Comparison of ENCODE assay signal across 1 cellular context in the genomic region with DNA sequence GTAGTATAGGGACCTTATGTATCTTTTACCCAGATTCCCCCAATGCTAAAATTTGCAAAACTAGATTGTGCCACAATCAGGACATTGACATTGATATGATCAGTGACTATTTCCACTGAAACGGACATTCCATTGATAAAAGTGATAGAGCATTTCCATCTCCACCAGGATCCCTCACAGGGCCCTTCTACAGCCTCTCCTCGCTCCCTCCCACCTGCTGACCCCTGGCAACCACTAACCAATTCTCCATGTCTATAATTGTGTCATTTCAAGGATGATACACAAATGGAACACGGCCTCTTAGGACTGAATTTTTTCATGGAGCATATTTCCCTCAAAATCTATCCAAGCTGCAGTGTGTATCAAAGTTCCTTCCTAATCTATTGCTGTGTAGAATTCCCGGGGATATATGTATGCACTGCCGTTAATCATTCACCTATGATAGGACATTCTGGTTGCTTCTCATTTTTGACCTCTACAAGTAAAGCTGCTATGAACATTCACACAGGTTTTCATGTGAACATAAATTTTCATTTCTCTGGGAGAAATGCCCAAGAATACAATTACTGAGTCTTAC.
TF ChIP-seq lines count a peak whose summit lies in the region.

No MANE protein-coding gene starts in this region.

TF ChIP-seq in HepG2, 621 proteins besides CTCF, POLR2A, EP300 and RAD21 (continued from another document and continues in another):
- TF ChIP-seq, protein P1, sequence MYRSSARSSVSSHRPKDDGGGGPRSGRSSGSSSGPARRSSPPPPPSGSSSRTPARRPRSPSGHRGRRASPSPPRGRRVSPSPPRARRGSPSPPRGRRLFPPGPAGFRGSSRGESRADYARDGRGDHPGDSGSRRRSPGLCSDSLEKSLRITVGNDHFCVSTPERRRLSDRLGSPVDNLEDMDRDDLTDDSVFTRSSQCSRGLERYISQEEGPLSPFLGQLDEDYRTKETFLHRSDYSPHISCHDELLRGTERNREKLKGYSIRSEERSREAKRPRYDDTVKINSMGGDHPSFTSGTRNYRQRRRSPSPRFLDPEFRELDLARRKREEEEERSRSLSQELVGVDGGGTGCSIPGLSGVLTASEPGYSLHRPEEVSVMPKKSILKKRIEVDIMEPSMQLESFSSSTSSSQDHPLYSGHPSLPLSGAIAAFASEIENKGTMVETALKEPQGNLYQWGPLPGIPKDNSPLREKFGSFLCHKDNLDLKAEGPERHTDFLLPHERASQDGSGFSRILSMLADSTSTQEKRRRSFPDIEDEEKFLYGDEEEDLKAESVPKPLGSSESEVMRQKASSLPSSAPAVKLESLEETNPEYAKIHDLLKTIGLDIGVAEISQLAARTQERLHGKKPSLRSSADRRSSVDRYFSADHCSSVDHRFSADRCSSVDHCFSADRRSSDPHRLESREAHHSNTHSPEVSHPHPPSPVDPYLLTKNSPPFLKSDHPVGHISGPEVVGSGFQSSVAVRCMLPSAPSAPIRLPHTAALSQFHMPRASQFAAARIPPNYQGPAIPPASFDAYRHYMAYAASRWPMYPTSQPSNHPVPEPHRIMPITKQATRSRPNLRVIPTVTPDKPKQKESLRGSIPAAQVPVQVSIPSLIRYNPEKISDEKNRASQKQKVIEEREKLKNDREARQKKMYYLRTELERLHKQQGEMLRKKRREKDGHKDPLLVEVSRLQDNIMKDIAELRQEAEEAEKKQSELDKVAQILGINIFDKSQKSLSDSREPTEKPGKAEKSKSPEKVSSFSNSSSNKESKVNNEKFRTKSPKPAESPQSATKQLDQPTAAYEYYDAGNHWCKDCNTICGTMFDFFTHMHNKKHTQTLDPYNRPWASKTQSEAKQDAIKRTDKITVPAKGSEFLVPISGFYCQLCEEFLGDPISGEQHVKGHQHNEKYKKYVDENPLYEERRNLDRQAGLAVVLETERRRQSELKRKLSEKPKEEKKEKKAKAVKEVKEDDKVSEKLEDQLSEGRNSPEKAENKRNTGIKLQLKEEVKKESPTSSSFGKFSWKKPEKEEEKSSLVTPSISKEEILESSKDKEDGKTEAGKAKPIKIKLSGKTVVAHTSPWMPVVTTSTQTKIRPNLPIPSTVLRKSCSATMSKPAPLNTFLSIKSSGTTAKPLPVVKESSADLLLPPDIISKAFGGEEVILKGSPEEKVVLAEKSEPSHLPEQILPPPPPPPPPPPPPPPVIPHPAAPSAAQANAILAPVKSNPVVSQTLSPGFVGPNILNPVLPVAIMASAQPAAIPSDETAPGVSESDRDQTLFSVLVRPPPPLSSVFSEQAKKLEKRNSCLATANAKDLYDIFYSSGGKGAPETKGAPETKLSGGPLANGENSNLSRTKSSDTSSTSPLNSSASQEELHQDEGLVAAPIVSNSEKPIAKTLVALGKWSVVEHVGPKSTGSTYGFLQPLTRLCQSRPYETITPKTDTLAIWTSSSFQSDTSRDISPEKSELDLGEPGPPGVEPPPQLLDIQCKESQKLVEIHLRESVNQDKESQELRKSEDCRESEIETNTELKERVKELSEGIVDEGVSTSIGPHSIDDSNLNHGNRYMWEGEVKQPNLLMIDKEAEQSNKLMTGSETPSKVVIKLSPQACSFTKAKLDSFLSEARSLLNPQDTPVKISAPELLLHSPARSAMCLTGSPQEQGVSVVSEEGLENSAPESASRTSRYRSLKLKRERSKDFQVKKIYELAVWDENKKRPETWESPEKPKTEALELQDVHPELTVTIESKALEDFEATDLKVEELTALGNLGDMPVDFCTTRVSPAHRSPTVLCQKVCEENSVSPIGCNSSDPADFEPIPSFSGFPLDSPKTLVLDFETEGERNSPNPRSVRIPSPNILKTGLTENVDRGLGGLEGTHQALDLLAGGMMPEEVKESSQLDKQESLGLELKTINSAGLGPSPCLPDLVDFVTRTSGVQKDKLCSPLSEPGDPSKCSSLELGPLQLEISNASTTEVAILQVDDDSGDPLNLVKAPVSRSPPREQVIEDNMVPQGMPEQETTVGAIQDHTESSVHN (CRISPR knock-in tag; IDR thresholded peaks at IDR 0.05), result no peak
- TF ChIP-seq ZNF891 (CRISPR knock-in tag; IDR thresholded peaks at IDR 0.05), result no peak
- no peak for TF ChIP-seq TBL1XR1 (IDR thresholded peaks at IDR 0.05; ENCODE audit: borderline replicate concordance, low read length, partially characterized antibody)
- TF ChIP-seq ZNF780A (CRISPR knock-in tag; IDR thresholded peaks at IDR 0.05), result no peak
- TF ChIP-seq ATF7-NPFF (CRISPR knock-in tag; IDR thresholded peaks at IDR 0.05; ENCODE audit: low read depth), result no peak
- TF ChIP-seq HNRNPL (IDR thresholded peaks at IDR 0.05; ENCODE audit: low read depth, low read length), result no peak
- no peak for TF ChIP-seq ZNF558 (CRISPR knock-in tag; IDR thresholded peaks at IDR 0.05; ENCODE audit: borderline replicate concordance)
- TF ChIP-seq ARNT2 (CRISPR knock-in tag; IDR thresholded peaks at IDR 0.05; ENCODE audit: low read depth), result no peak
- TF ChIP-seq ARID5B (CRISPR knock-in tag; IDR thresholded peaks at IDR 0.05), result peak; percentile 43; the same call in 1 of the 2 replicates
- no peak for TF ChIP-seq ZBTB38 (CRISPR knock-in tag; IDR thresholded peaks at IDR 0.05)
- TF ChIP-seq, protein P2, sequence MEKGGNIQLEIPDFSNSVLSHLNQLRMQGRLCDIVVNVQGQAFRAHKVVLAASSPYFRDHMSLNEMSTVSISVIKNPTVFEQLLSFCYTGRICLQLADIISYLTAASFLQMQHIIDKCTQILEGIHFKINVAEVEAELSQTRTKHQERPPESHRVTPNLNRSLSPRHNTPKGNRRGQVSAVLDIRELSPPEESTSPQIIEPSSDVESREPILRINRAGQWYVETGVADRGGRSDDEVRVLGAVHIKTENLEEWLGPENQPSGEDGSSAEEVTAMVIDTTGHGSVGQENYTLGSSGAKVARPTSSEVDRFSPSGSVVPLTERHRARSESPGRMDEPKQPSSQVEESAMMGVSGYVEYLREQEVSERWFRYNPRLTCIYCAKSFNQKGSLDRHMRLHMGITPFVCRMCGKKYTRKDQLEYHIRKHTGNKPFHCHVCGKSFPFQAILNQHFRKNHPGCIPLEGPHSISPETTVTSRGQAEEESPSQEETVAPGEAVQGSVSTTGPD (CRISPR knock-in tag; IDR thresholded peaks at IDR 0.05), result no peak
- no peak for TF ChIP-seq NR0B2 (CRISPR knock-in tag; IDR thresholded peaks at IDR 0.05)
- TF ChIP-seq ZNF782 (CRISPR knock-in tag; IDR thresholded peaks at IDR 0.05; ENCODE audit: borderline replicate concordance), result no peak
- peak; percentile 51; the same call in 1 of the 2 replicates for TF ChIP-seq POLR2AphosphoS5 (IDR thresholded peaks at IDR 0.05; ENCODE audit: low read depth, low read length)
- no peak for TF ChIP-seq KLF15 (CRISPR knock-in tag; IDR thresholded peaks at IDR 0.05; ENCODE audit: borderline replicate concordance)
- TF ChIP-seq PHB2 (IDR thresholded peaks at IDR 0.05; ENCODE audit: partially characterized antibody), result no peak
- no peak for TF ChIP-seq JARID2 (CRISPR knock-in tag; IDR thresholded peaks at IDR 0.05; ENCODE audit: insufficient replicate concordance)
- TF ChIP-seq MED13 (CRISPR knock-in tag; IDR thresholded peaks at IDR 0.05), result no peak
- no peak for TF ChIP-seq SOX6 (IDR thresholded peaks at IDR 0.05)
- peak; percentile 36; the same call in 1 of the 2 replicates for TF ChIP-seq SOX6 (CRISPR knock-in tag; IDR thresholded peaks at IDR 0.05)
- TF ChIP-seq PITX1 (CRISPR knock-in tag; IDR thresholded peaks at IDR 0.05), result no peak
- TF ChIP-seq HIVEP1 (CRISPR knock-in tag; IDR thresholded peaks at IDR 0.05), result no peak
- no peak for TF ChIP-seq ZBTB25 (CRISPR knock-in tag; IDR thresholded peaks at IDR 0.05)
- TF ChIP-seq ZNF451 (CRISPR knock-in tag; IDR thresholded peaks at IDR 0.05), result no peak
- TF ChIP-seq, protein P3, sequence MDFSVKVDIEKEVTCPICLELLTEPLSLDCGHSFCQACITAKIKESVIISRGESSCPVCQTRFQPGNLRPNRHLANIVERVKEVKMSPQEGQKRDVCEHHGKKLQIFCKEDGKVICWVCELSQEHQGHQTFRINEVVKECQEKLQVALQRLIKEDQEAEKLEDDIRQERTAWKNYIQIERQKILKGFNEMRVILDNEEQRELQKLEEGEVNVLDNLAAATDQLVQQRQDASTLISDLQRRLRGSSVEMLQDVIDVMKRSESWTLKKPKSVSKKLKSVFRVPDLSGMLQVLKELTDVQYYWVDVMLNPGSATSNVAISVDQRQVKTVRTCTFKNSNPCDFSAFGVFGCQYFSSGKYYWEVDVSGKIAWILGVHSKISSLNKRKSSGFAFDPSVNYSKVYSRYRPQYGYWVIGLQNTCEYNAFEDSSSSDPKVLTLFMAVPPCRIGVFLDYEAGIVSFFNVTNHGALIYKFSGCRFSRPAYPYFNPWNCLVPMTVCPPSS (IDR thresholded peaks at IDR 0.05), result no peak
- no peak for TF ChIP-seq CC2D1A (CRISPR knock-in tag; IDR thresholded peaks at IDR 0.05)
- no peak for TF ChIP-seq ZNF839 (CRISPR knock-in tag; IDR thresholded peaks at IDR 0.05; ENCODE audit: borderline replicate concordance)
- TF ChIP-seq CAMTA2 (CRISPR knock-in tag; IDR thresholded peaks at IDR 0.05; ENCODE audit: borderline replicate concordance), result no peak
- TF ChIP-seq, protein P4, sequence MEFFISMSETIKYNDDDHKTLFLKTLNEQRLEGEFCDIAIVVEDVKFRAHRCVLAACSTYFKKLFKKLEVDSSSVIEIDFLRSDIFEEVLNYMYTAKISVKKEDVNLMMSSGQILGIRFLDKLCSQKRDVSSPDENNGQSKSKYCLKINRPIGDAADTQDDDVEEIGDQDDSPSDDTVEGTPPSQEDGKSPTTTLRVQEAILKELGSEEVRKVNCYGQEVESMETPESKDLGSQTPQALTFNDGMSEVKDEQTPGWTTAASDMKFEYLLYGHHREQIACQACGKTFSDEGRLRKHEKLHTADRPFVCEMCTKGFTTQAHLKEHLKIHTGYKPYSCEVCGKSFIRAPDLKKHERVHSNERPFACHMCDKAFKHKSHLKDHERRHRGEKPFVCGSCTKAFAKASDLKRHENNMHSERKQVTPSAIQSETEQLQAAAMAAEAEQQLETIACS (CRISPR knock-in tag; IDR thresholded peaks at IDR 0.05), result no peak
- no peak for TF ChIP-seq TCF7L2 (IDR thresholded peaks at IDR 0.05; ENCODE audit: low read depth, low read length)
- peak; percentile 56; the same call in 1 of the 2 replicates for TF ChIP-seq MIXL1 (CRISPR knock-in tag; IDR thresholded peaks at IDR 0.05)
- no peak for TF ChIP-seq RFXANK (CRISPR knock-in tag; IDR thresholded peaks at IDR 0.05)
- 0 out of 2 replicates have a peak, but pooled peaks have one; percentile 29 for TF ChIP-seq ZNF124 (CRISPR knock-in tag; IDR thresholded peaks at IDR 0.05)
- TF ChIP-seq SIX4 (CRISPR knock-in tag; IDR thresholded peaks at IDR 0.05), result no peak
- TF ChIP-seq RAD51 (IDR thresholded peaks at IDR 0.05; ENCODE audit: borderline replicate concordance), result no peak
